Comparison of ENCODE assay signal across 23 cellular contexts in genomic region chr2:3076848-3077735, GRCh38.
A peak's percentile ranks its signal among the peaks of the same experiment; 100 is the strongest.
DNase-seq lines count a peak whose midpoint lies in the region; ATAC-seq and TF ChIP-seq lines count a peak whose summit lies in the region.
"Had no signal": no experiment of that assay in that cellular context is flagged by ENCODE, and none has a peak within 500 bp of the region (broad histone marks: within the 10 kb centered on the region; RNA-seq: fewer than 3 reads in every experiment).

No MANE protein-coding gene starts in this region.

- TF ChIP-seq CTCF in brain (conservative IDR thresholded peaks at IDR 0.05) (no peak), neural crest cell (conservative IDR thresholded peaks at IDR 0.05) (no peak)

- peak overlapping the region in 4 of 5 experiments; percentile 76 to 95 (median 88) for H3K27ac Mint-ChIP-seq in brain
- peak overlapping the region; percentile 96 for H3K27ac Mint-ChIP-seq in neural crest cell (ENCODE audit: unreplicated experiment)
- H3K27ac Mint-ChIP-seq: activated T-cell treated with anti-CD3 and anti-CD28 coated beads, Interleukin-2, amount 50 U/mL, for 24 hours; CD4-positive, alpha-beta memory T cell; effector memory CD8-positive, alpha-beta T cell; IgD-negative memory B cell had no signal

- H3K9me3 Mint-ChIP-seq in brain = peaks cover 0 to 4% (median 0%) of the 10 kb centered on the region in 5 experiments
- no peaks in the 10 kb centered on the region for H3K9me3 Mint-ChIP-seq in neural crest cell
- H3K9me3 Mint-ChIP-seq: activated T-cell treated with anti-CD3 and anti-CD28 coated beads, Interleukin-2, amount 50 U/mL, for 24 hours; CD4-positive, alpha-beta memory T cell; effector memory CD8-positive, alpha-beta T cell had no signal

- H3K36me3 Mint-ChIP-seq in brain (no peaks in the 10 kb centered on the region), neural crest cell (ENCODE audit: low read depth) (no peaks in the 10 kb centered on the region)
- H3K36me3 Mint-ChIP-seq: CD4-positive, alpha-beta memory T cell; IgD-negative memory B cell had no signal

- in situ Hi-C loops in G401 (cut with HindIII; ENCODE audit: low sequenced_read_pairs) = no loop called here

- H3K4me1 Mint-ChIP-seq in brain (peaks cover 65% of the 10 kb centered on the region), neural crest cell (peaks cover 41% of the 10 kb centered on the region)
- H3K4me1 Mint-ChIP-seq: CD4-positive, alpha-beta memory T cell had no signal

- DNase-seq in NCI-H1417 (lab: John Stamatoyannopoulos, UW) = peak in 2 of 3 experiments; percentile 27 to 68
- no peak for DNase-seq in NCI-H1417 treated with DMSO at 0.1 percent for 48 hours (lab: John Stamatoyannopoulos, UW)
- DNase-seq in G401 (ENCODE audit: low spot score) = peak; percentile 7
- DNase-seq in neural crest cell (ENCODE audit: low read depth, low spot score) = peak; percentile 20
- DNase-seq in NOMO-1 treated with DMSO at 0.1 percent for 48 hours (lab: John Stamatoyannopoulos, UW; ENCODE audit: unreplicated experiment) = no peak
- DNase-seq: 8988T; activated CD4-positive, alpha-beta T cell treated with anti-CD3 and anti-CD28 coated beads for 1 hour; activated CD8-positive, alpha-beta memory T cell treated with anti-CD3 and anti-CD28 coated beads for 24 hours; activated T-cell treated with anti-CD3 and anti-CD28 coated beads, Interleukin-2, amount 50 U/mL, for 24 hours; AML-193; brain microvascular endothelial cell; CD4-positive, alpha-beta memory T cell; effector memory CD8-positive, alpha-beta T cell; esophagus squamous epithelium; GF-D8; NCI-H2227 treated with DMSO at 0.1 percent for 48 hours; nucleus accumbens; Peyer's patch had no signal

- H3K27me3 Mint-ChIP-seq in brain (peaks cover under 1% of the 10 kb centered on the region), neural crest cell (ENCODE audit: low read depth) (peaks cover 3% of the 10 kb centered on the region)

- ATAC-seq in HG02798 (IDR thresholded peaks at IDR 0.05; ENCODE audit: poor library complexity, unreplicated experiment) (no peak), GM18861 (IDR thresholded peaks at IDR 0.05; ENCODE audit: unreplicated experiment) (no peak)
- ATAC-seq: effector memory CD8-positive, alpha-beta T cell; gastroesophageal sphincter had no signal

- no peak overlapping the region for H3K4me3 Mint-ChIP-seq in brain
- peak overlapping the region; percentile 22 for H3K4me3 Mint-ChIP-seq in neural crest cell
- H3K4me3 Mint-ChIP-seq: activated T-cell treated with anti-CD3 and anti-CD28 coated beads, Interleukin-2, amount 50 U/mL, for 24 hours; CD4-positive, alpha-beta memory T cell; effector memory CD8-positive, alpha-beta T cell; IgD-negative memory B cell had no signal

Comparison
In these comparisons a context has a peak if more than half of its experiments do, and no peak if none do; other contexts are left out.
1. DNase-seq: peak in NCI-H1417 (2 of 3), G401 (single experiment) and neural crest cell (single experiment); none in NCI-H1417 treated with DMSO at 0.1 percent for 48 hours (single experiment) and NOMO-1 treated with DMSO at 0.1 percent for 48 hours (single experiment).